Comparison of ENCODE assay signal across 28 cellular contexts in the genomic region with DNA sequence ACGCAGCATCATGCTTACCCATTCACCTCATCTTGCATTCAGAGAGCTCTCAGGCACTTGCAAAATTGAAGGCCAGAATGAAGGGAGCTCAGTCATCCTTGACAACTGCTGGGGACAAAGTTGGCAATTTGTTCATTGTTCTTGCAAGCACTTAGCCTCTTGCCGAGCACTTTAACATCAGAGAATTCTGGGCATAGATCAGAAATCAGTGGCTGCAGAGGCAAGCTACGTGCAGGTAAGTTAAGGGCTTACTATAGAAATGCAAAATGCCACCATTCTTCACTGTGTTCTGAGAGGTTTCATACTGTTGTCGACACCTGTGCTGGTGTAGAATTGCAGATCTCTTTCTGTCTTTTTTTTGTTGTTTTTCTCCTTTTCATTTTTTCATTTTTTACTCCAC.
"Had no signal": no experiment of that assay in that cellular context is flagged by ENCODE, and none has a peak within 500 bp of the region (broad histone marks: within the 10 kb centered on the region; RNA-seq: fewer than 3 reads in every experiment).

No MANE protein-coding gene starts in this region.

- H3K27ac Mint-ChIP-seq: activated CD4-positive, alpha-beta memory T cell treated with anti-CD3 and anti-CD28 coated beads, Interleukin-2, amount 10 ng/mL, durations not matched to agents 7 days and 5 days; activated CD4-positive, alpha-beta T cell treated with anti-CD3 and anti-CD28 coated beads, Interleukin-2, amount 10 ng/mL, durations not matched to agents 7 days and 5 days; activated naive CD4-positive, alpha-beta T cell treated with anti-CD3 and anti-CD28 coated beads, Interleukin-2, amount 10 ng/mL, durations not matched to agents 7 days and 5 days; activated naive CD8-positive, alpha-beta T cell; activated T-cell treated with anti-CD3 and anti-CD28 coated beads, Interleukin-2, amount 50 U/mL, for 24 hours; activated T-helper 17 cell treated with anti-CD3 and anti-CD28 coated beads, Interleukin-2, amount 50 U/mL, for 72 hours; effector memory CD8-positive, alpha-beta T cell had no signal

- H3K4me1 Mint-ChIP-seq: activated CD4-positive, alpha-beta memory T cell treated with anti-CD3 and anti-CD28 coated beads, Interleukin-2, amount 10 ng/mL, durations not matched to agents 7 days and 5 days; activated naive CD4-positive, alpha-beta T cell treated with anti-CD3 and anti-CD28 coated beads, Interleukin-2, amount 10 ng/mL, durations not matched to agents 7 days and 5 days had no signal

- H3K9me3 Mint-ChIP-seq: activated CD4-positive, alpha-beta memory T cell treated with anti-CD3 and anti-CD28 coated beads, Interleukin-2, amount 10 ng/mL, durations not matched to agents 7 days and 5 days; activated CD4-positive, alpha-beta T cell treated with anti-CD3 and anti-CD28 coated beads, Interleukin-2, amount 10 ng/mL, durations not matched to agents 7 days and 5 days; activated naive CD4-positive, alpha-beta T cell treated with anti-CD3 and anti-CD28 coated beads, Interleukin-2, amount 10 ng/mL, durations not matched to agents 7 days and 5 days; activated T-cell treated with anti-CD3 and anti-CD28 coated beads, Interleukin-2, amount 50 U/mL, for 24 hours; activated T-helper 17 cell treated with anti-CD3 and anti-CD28 coated beads, Interleukin-2, amount 50 U/mL, for 72 hours; central memory CD8-positive, alpha-beta T cell had no signal

- H3K27me3 ChIP-seq: brain microvascular endothelial cell, esophagus squamous epithelium, gastroesophageal sphincter had no signal

- H3K27me3 Mint-ChIP-seq: activated CD4-positive, alpha-beta memory T cell treated with anti-CD3 and anti-CD28 coated beads, Interleukin-2, amount 10 ng/mL, durations not matched to agents 7 days and 5 days; central memory CD8-positive, alpha-beta T cell; effector memory CD8-positive, alpha-beta T cell had no signal

- H3K4me3 ChIP-seq: coronary artery, esophagus squamous epithelium, gastroesophageal sphincter had no signal

- ATAC-seq: activated T-helper 17 cell treated with anti-CD3 and anti-CD28 coated beads, Interleukin-2, amount 50 U/mL, for 72 hours; effector memory CD8-positive, alpha-beta T cell; gastroesophageal sphincter had no signal

- DNase-seq: activated CD4-positive, alpha-beta memory T cell treated with anti-CD3 and anti-CD28 coated beads, Interleukin-2, amount 10 ng/mL, durations not matched to agents 7 days and 5 days; activated CD4-positive, alpha-beta T cell treated with anti-CD3 and anti-CD28 coated beads for 1 hour; activated CD4-positive, alpha-beta T cell treated with anti-CD3 and anti-CD28 coated beads for 4 hours; activated CD4-positive, alpha-beta T cell treated with anti-CD3 and anti-CD28 coated beads, Interleukin-2, amount 10 ng/mL, durations not matched to agents 7 days and 5 days; activated CD4-positive, alpha-beta T cell treated with anti-CD3 and anti-CD28 coated beads, Interleukin-2, amount 50 U/mL, for 4 hours; activated CD8-positive, alpha-beta memory T cell treated with anti-CD3 and anti-CD28 coated beads, Interleukin-2, amount 50 U/mL, for 48 hours; activated gamma-delta T cell; activated naive CD4-positive, alpha-beta T cell; activated naive CD4-positive, alpha-beta T cell treated with anti-CD3 and anti-CD28 coated beads, Interleukin-2, amount 10 ng/mL, durations not matched to agents 7 days and 5 days; activated T-cell treated with anti-CD3 and anti-CD28 coated beads for 4 hours; activated T-cell treated with anti-CD3 and anti-CD28 coated beads, Interleukin-2, amount 50 U/mL, for 24 hours; amniotic stem cell; anterior cingulate cortex; brain microvascular endothelial cell; dermis blood vessel endothelial cell; effector CD4-positive, alpha-beta T cell; effector memory CD8-positive, alpha-beta T cell; esophagus squamous epithelium; foreskin melanocyte; T-helper 2 cell had no signal

- FAIRE-seq: astrocyte, bronchial epithelial cell had no signal

- H3K36me3 Mint-ChIP-seq: activated naive CD4-positive, alpha-beta T cell treated with anti-CD3 and anti-CD28 coated beads, Interleukin-2, amount 10 ng/mL, durations not matched to agents 7 days and 5 days; activated naive CD8-positive, alpha-beta T cell had no signal

- H3K27ac ChIP-seq: brain microvascular endothelial cell, coronary artery, epithelial cell of prostate, esophagus squamous epithelium, gastroesophageal sphincter had no signal

- H3K4me3 Mint-ChIP-seq: activated CD4-positive, alpha-beta memory T cell treated with anti-CD3 and anti-CD28 coated beads, Interleukin-2, amount 10 ng/mL, durations not matched to agents 7 days and 5 days; activated CD4-positive, alpha-beta T cell treated with anti-CD3 and anti-CD28 coated beads, Interleukin-2, amount 10 ng/mL, durations not matched to agents 7 days and 5 days; activated naive CD4-positive, alpha-beta T cell treated with anti-CD3 and anti-CD28 coated beads, Interleukin-2, amount 10 ng/mL, durations not matched to agents 7 days and 5 days; activated naive CD8-positive, alpha-beta T cell; activated T-cell treated with anti-CD3 and anti-CD28 coated beads, Interleukin-2, amount 50 U/mL, for 24 hours; activated T-helper 17 cell treated with anti-CD3 and anti-CD28 coated beads, Interleukin-2, amount 50 U/mL, for 72 hours; central memory CD8-positive, alpha-beta T cell; effector memory CD8-positive, alpha-beta T cell had no signal

- H3K9me3 ChIP-seq: esophagus squamous epithelium had no signal

- H3K4me1 ChIP-seq: esophagus squamous epithelium, gastroesophageal sphincter had no signal
